25 cellular contexts compared by ENCODE assay signal in the genomic region with DNA sequence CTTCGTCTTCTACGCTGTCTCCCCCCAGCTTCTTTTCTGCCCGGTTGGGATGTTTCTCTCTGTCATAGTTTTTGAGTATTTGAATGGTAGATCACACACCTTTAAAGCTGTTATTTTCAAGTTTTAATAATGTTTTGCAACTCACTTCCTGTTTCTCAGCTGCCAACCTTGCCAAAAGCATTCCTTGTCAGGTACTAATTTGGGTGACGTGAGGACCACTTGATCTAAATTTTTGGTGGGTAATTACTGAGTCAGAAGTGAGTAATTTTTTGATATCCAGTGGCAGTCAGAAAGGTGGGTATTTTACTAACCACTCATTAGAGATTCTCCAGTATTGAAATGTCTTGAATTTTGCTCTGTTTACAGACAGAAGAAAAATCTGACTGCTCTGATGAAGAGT.
"Had no signal": no experiment of that assay in that cellular context is flagged by ENCODE, and none has a peak within 500 bp of the region (broad histone marks: within the 10 kb centered on the region; RNA-seq: fewer than 3 reads in every experiment).

No MANE protein-coding gene starts in this region.

- H3K27me3 ChIP-seq: neural progenitor cell, ovary, right lobe of liver, sigmoid colon, stomach, thyroid gland, tibial nerve, upper lobe of left lung, uterus had no signal

- H3K4me1 ChIP-seq: neural progenitor cell, parathyroid adenoma, psoas muscle, right lobe of liver, sigmoid colon, stomach, thyroid gland, tibial nerve, upper lobe of left lung, uterus had no signal

- H3K9ac ChIP-seq: neural progenitor cell, parathyroid adenoma had no signal

- H3K79me2 ChIP-seq: parathyroid adenoma had no signal

- FAIRE-seq: small intestine had no signal

- H3K4me2 ChIP-seq: neural progenitor cell had no signal

- DNase-seq: natural killer cell; occipital lobe; ovary; posterior cingulate gyrus; psoas muscle; right cardiac atrium; right lobe of liver; sigmoid colon; small intestine; stimulated activated CD4-positive, alpha-beta T cell treated with anti-CD3 and anti-CD28 coated beads, Interleukin-15, amount 100 ng/mL, for 24 hours; stimulated activated CD4-positive, alpha-beta T cell treated with anti-CD3 and anti-CD28 coated beads, Interleukin-2, amount 100 ng/mL, for 24 hours; stimulated activated CD4-positive, alpha-beta T cell treated with anti-CD3 and anti-CD28 coated beads, Interleukin-2, amount 100 ng/mL, for 48 hours; stimulated activated CD4-positive, alpha-beta T cell treated with anti-CD3 and anti-CD28 coated beads, Interleukin-4, amount 100 ng/mL, for 24 hours; stimulated activated naive B cell treated with anti-CD40 and anti-IgM and Interleukin-4, amounts not matched to agents 10 μg/mL and 1 μg/mL and 100 μg/mL, for 72 hours; stimulated activated naive CD4-positive, alpha-beta T cell treated with Interleukin-2 at 50 U/mL for 16 hours; stomach; thyroid gland; trophoblast cell; upper lobe of left lung; uterus had no signal

- ATAC-seq: natural killer cell; psoas muscle; right cardiac atrium; right lobe of liver; stimulated activated effector memory CD8-positive, alpha-beta T cell treated with anti-CD3 and anti-CD28 coated beads, Interleukin-12 subunit alpha, Interleukin-12 subunit beta, amount 100 ng/mL, for 72 hours; stimulated activated naive B cell treated with anti-CD40 and anti-IgM and Interleukin-4, amounts not matched to agents 10 μg/mL and 1 μg/mL and 100 μg/mL, for 72 hours had no signal

- H3K27ac ChIP-seq: neural progenitor cell, ovary, parathyroid adenoma, psoas muscle, right lobe of liver, sigmoid colon, stomach, thoracic aorta, thyroid gland, tibial nerve, upper lobe of left lung, uterus had no signal

- H3K36me3 ChIP-seq: neural progenitor cell, ovary, right lobe of liver, sigmoid colon, stomach, thoracic aorta, thyroid gland, tibial nerve, upper lobe of left lung, uterus had no signal

- H3K9me3 ChIP-seq: psoas muscle, right lobe of liver, thyroid gland, uterus had no signal

- H2AFZ ChIP-seq: neural progenitor cell, parathyroid adenoma had no signal

- H3K4me3 ChIP-seq: neural progenitor cell, ovary, psoas muscle, right lobe of liver, sigmoid colon, stomach, thoracic aorta, thyroid gland, tibial nerve, upper lobe of left lung, uterus had no signal
